In the genomic region with DNA sequence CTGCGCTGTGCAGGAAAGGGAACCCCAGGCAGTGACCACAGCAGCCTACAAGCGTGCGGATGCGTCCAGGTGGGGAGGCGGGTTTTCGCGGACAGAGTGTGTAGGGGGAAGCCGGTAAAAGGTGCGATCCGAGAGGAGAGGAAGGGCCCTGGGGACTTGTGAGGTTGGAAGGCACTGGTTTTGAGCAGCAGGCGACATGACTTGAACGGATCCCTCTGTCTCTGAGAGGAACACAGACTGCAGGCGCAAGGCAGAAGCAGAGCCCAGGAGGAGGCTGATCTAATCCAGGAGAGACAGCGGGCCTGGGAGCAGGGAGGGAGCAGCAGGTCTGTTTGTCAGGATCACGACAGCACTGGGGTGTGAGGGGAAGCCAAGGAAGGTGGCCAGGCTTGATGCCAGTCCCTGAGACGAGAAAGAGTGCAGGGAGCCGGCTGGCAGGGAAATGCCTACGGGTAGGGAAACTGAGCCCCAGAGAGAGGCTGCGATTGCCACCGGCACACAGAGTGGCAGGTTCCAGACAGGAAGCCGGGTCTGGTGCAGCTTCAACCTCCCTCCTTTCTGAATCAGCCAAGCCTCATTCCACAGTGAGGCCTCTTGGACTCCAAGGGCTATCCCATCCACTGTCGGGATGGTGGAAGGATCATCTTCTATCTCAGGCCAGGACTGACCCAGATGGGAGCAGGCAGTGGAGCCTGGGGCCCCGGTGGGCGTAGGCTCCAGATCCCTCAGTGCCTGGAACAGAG, we compare ENCODE assay signal across 1 cellular context.
TF ChIP-seq lines count a peak whose summit lies in the region.

No MANE protein-coding gene starts in this region.

TF ChIP-seq in HepG2, 621 proteins besides CTCF, POLR2A, EP300 and RAD21 (continues in another document):
- TF ChIP-seq, protein P1, sequence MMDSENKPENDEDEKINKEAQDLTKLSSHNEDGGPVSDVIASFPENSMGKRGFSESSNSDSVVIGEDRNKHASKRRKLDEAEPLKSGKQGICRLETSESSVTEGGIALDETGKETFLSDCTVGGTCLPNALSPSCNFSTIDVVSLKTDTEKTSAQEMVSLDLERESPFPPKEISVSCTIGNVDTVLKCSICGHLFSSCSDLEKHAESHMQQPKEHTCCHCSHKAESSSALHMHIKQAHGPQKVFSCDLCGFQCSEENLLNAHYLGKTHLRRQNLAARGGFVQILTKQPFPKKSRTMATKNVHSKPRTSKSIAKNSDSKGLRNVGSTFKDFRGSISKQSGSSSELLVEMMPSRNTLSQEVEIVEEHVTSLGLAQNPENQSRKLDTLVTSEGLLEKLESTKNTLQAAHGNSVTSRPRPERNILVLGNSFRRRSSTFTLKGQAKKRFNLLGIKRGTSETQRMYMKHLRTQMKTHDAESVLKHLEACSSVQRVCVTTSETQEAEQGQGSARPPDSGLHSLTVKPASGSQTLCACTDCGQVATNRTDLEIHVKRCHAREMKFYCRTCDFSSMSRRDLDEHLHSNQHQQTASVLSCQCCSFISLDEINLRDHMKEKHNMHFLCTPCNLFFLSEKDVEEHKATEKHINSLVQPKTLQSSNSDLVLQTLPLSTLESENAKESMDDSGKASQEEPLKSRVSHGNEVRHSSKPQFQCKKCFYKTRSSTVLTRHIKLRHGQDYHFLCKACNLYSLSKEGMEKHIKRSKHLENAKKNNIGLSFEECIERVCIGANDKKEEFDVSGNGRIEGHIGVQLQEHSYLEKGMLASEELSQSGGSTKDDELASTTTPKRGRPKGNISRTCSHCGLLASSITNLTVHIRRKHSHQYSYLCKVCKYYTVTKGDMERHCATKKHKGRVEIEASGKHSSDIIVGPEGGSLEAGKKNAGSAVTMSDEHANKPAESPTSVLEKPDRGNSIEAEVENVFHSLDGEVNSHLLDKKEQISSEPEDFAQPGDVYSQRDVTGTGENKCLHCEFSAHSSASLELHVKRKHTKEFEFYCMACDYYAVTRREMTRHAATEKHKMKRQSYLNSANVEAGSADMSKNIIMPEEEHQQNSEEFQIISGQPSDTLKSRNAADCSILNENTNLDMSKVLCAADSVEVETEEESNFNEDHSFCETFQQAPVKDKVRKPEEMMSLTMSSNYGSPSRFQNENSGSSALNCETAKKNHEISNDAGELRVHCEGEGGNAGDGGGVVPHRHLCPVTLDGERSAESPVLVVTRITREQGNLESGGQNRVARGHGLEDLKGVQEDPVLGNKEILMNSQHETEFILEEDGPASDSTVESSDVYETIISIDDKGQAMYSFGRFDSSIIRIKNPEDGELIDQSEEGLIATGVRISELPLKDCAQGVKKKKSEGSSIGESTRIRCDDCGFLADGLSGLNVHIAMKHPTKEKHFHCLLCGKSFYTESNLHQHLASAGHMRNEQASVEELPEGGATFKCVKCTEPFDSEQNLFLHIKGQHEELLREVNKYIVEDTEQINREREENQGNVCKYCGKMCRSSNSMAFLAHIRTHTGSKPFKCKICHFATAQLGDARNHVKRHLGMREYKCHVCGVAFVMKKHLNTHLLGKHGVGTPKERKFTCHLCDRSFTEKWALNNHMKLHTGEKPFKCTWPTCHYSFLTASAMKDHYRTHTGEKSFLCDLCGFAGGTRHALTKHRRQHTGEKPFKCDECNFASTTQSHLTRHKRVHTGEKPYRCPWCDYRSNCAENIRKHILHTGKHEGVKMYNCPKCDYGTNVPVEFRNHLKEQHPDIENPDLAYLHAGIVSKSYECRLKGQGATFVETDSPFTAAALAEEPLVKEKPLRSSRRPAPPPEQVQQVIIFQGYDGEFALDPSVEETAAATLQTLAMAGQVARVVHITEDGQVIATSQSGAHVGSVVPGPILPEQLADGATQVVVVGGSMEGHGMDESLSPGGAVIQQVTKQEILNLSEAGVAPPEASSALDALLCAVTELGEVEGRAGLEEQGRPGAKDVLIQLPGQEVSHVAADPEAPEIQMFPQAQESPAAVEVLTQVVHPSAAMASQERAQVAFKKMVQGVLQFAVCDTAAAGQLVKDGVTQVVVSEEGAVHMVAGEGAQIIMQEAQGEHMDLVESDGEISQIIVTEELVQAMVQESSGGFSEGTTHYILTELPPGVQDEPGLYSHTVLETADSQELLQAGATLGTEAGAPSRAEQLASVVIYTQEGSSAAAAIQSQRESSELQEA (CRISPR knock-in tag; IDR thresholded peaks at IDR 0.05; ENCODE audit: not compliant biosample characterization) = peak; percentile 69
- TF ChIP-seq ZNF883 (CRISPR knock-in tag; IDR thresholded peaks at IDR 0.05; ENCODE audit: not compliant biosample characterization) = no peak
- no peak for TF ChIP-seq PRMT3 (CRISPR knock-in tag; IDR thresholded peaks at IDR 0.05; ENCODE audit: borderline replicate concordance, low read depth)
- TF ChIP-seq ZBTB44 (CRISPR knock-in tag; IDR thresholded peaks at IDR 0.05) = no peak
- TF ChIP-seq, protein P2, sequence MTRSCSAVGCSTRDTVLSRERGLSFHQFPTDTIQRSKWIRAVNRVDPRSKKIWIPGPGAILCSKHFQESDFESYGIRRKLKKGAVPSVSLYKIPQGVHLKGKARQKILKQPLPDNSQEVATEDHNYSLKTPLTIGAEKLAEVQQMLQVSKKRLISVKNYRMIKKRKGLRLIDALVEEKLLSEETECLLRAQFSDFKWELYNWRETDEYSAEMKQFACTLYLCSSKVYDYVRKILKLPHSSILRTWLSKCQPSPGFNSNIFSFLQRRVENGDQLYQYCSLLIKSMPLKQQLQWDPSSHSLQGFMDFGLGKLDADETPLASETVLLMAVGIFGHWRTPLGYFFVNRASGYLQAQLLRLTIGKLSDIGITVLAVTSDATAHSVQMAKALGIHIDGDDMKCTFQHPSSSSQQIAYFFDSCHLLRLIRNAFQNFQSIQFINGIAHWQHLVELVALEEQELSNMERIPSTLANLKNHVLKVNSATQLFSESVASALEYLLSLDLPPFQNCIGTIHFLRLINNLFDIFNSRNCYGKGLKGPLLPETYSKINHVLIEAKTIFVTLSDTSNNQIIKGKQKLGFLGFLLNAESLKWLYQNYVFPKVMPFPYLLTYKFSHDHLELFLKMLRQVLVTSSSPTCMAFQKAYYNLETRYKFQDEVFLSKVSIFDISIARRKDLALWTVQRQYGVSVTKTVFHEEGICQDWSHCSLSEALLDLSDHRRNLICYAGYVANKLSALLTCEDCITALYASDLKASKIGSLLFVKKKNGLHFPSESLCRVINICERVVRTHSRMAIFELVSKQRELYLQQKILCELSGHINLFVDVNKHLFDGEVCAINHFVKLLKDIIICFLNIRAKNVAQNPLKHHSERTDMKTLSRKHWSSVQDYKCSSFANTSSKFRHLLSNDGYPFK (CRISPR knock-in tag; IDR thresholded peaks at IDR 0.05; ENCODE audit: borderline replicate concordance) = peak; percentile 22; the same call in 1 of the 2 replicates
- peak; percentile 95 for TF ChIP-seq AGO2 (optimal IDR thresholded peaks at IDR 0.05; ENCODE audit: low read depth, low read length)
- no peak for TF ChIP-seq ZFP90 (CRISPR knock-in tag; IDR thresholded peaks at IDR 0.05; ENCODE audit: borderline replicate concordance)
- no peak; the same call in 1 of the 2 replicates for TF ChIP-seq MTA1 (CRISPR knock-in tag; IDR thresholded peaks at IDR 0.05; ENCODE audit: borderline replicate concordance)
- no peak for TF ChIP-seq SIX4 (CRISPR knock-in tag; IDR thresholded peaks at IDR 0.05)
- no peak for TF ChIP-seq HOXA5 (CRISPR knock-in tag; IDR thresholded peaks at IDR 0.05)
- TF ChIP-seq DMAP1 (CRISPR knock-in tag; IDR thresholded peaks at IDR 0.05) = no peak
- no peak for TF ChIP-seq PHF21A (CRISPR knock-in tag; IDR thresholded peaks at IDR 0.05)
- TF ChIP-seq, protein P3, sequence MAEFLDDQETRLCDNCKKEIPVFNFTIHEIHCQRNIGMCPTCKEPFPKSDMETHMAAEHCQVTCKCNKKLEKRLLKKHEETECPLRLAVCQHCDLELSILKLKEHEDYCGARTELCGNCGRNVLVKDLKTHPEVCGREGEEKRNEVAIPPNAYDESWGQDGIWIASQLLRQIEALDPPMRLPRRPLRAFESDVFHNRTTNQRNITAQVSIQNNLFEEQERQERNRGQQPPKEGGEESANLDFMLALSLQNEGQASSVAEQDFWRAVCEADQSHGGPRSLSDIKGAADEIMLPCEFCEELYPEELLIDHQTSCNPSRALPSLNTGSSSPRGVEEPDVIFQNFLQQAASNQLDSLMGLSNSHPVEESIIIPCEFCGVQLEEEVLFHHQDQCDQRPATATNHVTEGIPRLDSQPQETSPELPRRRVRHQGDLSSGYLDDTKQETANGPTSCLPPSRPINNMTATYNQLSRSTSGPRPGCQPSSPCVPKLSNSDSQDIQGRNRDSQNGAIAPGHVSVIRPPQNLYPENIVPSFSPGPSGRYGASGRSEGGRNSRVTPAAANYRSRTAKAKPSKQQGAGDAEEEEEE (CRISPR knock-in tag; IDR thresholded peaks at IDR 0.05; ENCODE audit: borderline replicate concordance) = peak; percentile 81; the same call in 1 of the 2 replicates
- no peak for TF ChIP-seq TBX3 (IDR thresholded peaks at IDR 0.05; ENCODE audit: borderline replicate concordance)
- no peak for TF ChIP-seq CENPBD1 (CRISPR knock-in tag; IDR thresholded peaks at IDR 0.05; ENCODE audit: borderline replicate concordance, low read depth)
- TF ChIP-seq ZNF557 (CRISPR knock-in tag; IDR thresholded peaks at IDR 0.05) = no peak
- TF ChIP-seq ZNF790 (CRISPR knock-in tag; IDR thresholded peaks at IDR 0.05; ENCODE audit: borderline replicate concordance) = 0 out of 2 replicates have a peak, but pooled peaks have one; percentile 23
- no peak for TF ChIP-seq DBP (CRISPR knock-in tag; IDR thresholded peaks at IDR 0.05; ENCODE audit: not compliant biosample characterization)
- TF ChIP-seq ZFP36 (IDR thresholded peaks at IDR 0.05; ENCODE audit: borderline replicate concordance, low read depth, low read length, partially characterized antibody) = no peak
- peak; percentile 5; the same call in 1 of the 2 replicates for TF ChIP-seq RXRA (CRISPR knock-in tag; IDR thresholded peaks at IDR 0.05)
- no peak for TF ChIP-seq ZNF746 (CRISPR knock-in tag; IDR thresholded peaks at IDR 0.05)
- TF ChIP-seq SALL1 (CRISPR knock-in tag; IDR thresholded peaks at IDR 0.05) = peak; percentile 37; the same call in 1 of the 2 replicates
- TF ChIP-seq ZNF577 (CRISPR knock-in tag; IDR thresholded peaks at IDR 0.05; ENCODE audit: borderline replicate concordance, low read depth) = peak; percentile 21; the same call in 1 of the 2 replicates
- TF ChIP-seq, protein P4, sequence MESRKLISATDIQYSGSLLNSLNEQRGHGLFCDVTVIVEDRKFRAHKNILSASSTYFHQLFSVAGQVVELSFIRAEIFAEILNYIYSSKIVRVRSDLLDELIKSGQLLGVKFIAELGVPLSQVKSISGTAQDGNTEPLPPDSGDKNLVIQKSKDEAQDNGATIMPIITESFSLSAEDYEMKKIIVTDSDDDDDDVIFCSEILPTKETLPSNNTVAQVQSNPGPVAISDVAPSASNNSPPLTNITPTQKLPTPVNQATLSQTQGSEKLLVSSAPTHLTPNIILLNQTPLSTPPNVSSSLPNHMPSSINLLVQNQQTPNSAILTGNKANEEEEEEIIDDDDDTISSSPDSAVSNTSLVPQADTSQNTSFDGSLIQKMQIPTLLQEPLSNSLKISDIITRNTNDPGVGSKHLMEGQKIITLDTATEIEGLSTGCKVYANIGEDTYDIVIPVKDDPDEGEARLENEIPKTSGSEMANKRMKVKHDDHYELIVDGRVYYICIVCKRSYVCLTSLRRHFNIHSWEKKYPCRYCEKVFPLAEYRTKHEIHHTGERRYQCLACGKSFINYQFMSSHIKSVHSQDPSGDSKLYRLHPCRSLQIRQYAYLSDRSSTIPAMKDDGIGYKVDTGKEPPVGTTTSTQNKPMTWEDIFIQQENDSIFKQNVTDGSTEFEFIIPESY (CRISPR knock-in tag; IDR thresholded peaks at IDR 0.05) = 0 out of 2 replicates have a peak, but pooled peaks have one; percentile 12
- TF ChIP-seq ATF5 (CRISPR knock-in tag; IDR thresholded peaks at IDR 0.05; ENCODE audit: low read depth) = no peak; the same call in 1 of the 2 replicates
- TF ChIP-seq SIN3A (IDR thresholded peaks at IDR 0.05; ENCODE audit: borderline replicate concordance, low read depth, low read length) = no peak
- peak; percentile 65; the same call in 1 of the 2 replicates for TF ChIP-seq ZNF737 (CRISPR knock-in tag; IDR thresholded peaks at IDR 0.05; ENCODE audit: borderline replicate concordance)
- peak; percentile 42; the same call in 1 of the 2 replicates for TF ChIP-seq POLR2G (IDR thresholded peaks at IDR 0.05; ENCODE audit: low read depth, low read length)
- TF ChIP-seq TAF1 (CRISPR knock-in tag; IDR thresholded peaks at IDR 0.05) = 0 out of 2 replicates have a peak, but pooled peaks have one; percentile 23
- TF ChIP-seq ZNF251 (CRISPR knock-in tag; IDR thresholded peaks at IDR 0.05) = no peak; the same call in 1 of the 2 replicates
- TF ChIP-seq HCFC1 (IDR thresholded peaks at IDR 0.05; ENCODE audit: low read depth, low read length) = no peak
- TF ChIP-seq ARNT (IDR thresholded peaks at IDR 0.05) = no peak
- TF ChIP-seq CREB1 (IDR thresholded peaks at IDR 0.05) = no peak
- no peak for TF ChIP-seq CREB1 (CRISPR knock-in tag; IDR thresholded peaks at IDR 0.05)
- TF ChIP-seq SMYD3 (CRISPR knock-in tag; IDR thresholded peaks at IDR 0.05) = no peak
- TF ChIP-seq ZBTB43 (CRISPR knock-in tag; conservative IDR thresholded peaks at IDR 0.05) = no peak
